In the genomic region with DNA sequence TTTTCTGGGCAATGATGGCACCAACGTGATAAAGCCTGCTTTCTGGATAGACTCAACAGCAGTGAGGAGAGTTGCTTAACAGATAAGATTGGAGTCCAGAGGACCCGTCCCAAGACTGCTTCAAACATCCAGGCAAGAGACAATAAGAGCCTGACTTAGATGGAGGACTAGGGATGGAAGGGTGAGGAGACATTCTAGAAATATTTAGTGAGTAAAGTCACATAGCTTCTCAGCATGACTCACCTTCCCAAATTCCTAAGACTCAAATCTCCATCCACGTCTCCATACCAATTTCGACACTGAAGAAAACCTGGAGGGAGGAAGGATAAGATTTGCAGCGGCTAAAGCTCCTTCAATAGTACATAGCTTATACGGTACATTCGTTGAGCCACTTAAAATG, we compare ENCODE assay signal across 1 cellular context.
TF ChIP-seq lines count a peak whose summit lies in the region.

No MANE protein-coding gene starts in this region.

TF ChIP-seq in SK-N-SH, 30 proteins besides CTCF, POLR2A, EP300 and RAD21 (continued from another document):
- TF ChIP-seq POLR2AphosphoS5 (IDR thresholded peaks at IDR 0.05; ENCODE audit: low read depth, low read length): peak; percentile 47; the same call in 1 of the 2 replicates
- TF ChIP-seq JUND (IDR thresholded peaks at IDR 0.05): peak; percentile 90
- TF ChIP-seq ZBTB33 (IDR thresholded peaks at IDR 0.05; ENCODE audit: borderline replicate concordance, low read depth): no peak
- peak; percentile 95 for TF ChIP-seq FOSL2 (IDR thresholded peaks at IDR 0.05; ENCODE audit: borderline replicate concordance, low read depth)
- no peak for TF ChIP-seq MXI1 (IDR thresholded peaks at IDR 0.05; ENCODE audit: low read depth, low read length)
- no peak for TF ChIP-seq RFX5 (IDR thresholded peaks at IDR 0.05; ENCODE audit: low read length)
- TF ChIP-seq, protein P1, sequence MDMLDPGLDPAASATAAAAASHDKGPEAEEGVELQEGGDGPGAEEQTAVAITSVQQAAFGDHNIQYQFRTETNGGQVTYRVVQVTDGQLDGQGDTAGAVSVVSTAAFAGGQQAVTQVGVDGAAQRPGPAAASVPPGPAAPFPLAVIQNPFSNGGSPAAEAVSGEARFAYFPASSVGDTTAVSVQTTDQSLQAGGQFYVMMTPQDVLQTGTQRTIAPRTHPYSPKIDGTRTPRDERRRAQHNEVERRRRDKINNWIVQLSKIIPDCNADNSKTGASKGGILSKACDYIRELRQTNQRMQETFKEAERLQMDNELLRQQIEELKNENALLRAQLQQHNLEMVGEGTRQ (IDR thresholded peaks at IDR 0.05; ENCODE audit: borderline replicate concordance, low read depth, low read length): no peak
- TF ChIP-seq GATA2 (CRISPR knock-in tag; IDR thresholded peaks at IDR 0.05): no peak
- TF ChIP-seq RCOR1 (IDR thresholded peaks at IDR 0.05; ENCODE audit: low read length): no peak
